In the genomic region with DNA sequence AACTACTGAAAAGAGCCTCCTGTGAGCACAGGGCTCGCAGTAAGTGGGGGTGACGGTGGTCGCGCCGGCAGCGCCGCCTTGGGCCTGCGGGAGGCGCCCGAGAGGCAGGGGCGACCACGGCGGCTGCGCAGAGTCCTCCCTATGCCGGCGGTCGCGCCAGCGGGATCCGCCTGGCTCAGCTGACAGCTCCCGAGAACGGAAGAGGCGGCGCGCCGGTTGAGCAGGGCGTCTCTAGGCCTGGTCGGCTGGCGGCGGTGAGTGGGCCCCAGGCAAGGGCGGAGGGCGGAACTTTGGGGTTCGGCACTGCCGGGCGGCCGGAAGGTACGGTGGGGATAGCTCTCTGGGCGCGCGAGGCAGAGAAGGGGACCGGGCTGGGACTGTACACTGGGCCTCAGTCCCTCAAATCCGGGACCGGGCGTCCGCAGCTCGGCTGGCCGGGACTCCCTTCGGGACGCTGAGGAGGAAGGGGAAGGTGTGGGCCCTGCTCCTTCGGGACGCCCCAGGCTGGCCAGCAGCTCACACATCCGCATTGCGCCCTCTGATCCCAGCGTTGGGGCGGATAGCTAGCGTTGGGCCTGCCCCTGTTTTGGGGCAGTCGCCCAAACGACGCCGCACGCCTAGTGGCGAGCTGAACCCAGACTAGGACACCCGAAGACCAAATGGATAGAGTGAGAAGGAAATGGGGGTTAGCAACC, we compare ENCODE assay signal across 8 cellular contexts. TPM values are rescaled to one million over a fixed set of nuclear protein-coding genes. Genes with fewer than 3 reads are reported as not detected.
DNase-seq lines count a peak whose midpoint lies in the region; ATAC-seq and TF ChIP-seq lines count a peak whose summit lies in the region.

A gene with protein sequence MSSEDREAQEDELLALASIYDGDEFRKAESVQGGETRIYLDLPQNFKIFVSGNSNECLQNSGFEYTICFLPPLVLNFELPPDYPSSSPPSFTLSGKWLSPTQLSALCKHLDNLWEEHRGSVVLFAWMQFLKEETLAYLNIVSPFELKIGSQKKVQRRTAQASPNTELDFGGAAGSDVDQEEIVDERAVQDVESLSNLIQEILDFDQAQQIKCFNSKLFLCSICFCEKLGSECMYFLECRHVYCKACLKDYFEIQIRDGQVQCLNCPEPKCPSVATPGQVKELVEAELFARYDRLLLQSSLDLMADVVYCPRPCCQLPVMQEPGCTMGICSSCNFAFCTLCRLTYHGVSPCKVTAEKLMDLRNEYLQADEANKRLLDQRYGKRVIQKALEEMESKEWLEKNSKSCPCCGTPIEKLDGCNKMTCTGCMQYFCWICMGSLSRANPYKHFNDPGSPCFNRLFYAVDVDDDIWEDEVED (plus strand): TSS at position 192 of the 695 bp plus-strand sequence. CDS start 4,484 bp downstream, outside the sequence.

- peak; percentile 90 for ATAC-seq in HG03196 (IDR thresholded peaks at IDR 0.05; ENCODE audit: unreplicated experiment)

- in situ Hi-C loops in GM18951 (cut with MboI; ENCODE audit: low sequenced_read_pairs, unreplicated experiment), result no loop called here

- TF ChIP-seq POLR2A in GM18951 (IDR thresholded peaks at IDR 0.05; ENCODE audit: extremely low read depth, insufficient read depth, insufficient read length), result peak; percentile 90

- DNase-seq in AML-193 (lab: John Stamatoyannopoulos, UW) (peak; percentile 90 to 94), NCI-H345 treated with DMSO at 0.1 percent for 48 hours (lab: John Stamatoyannopoulos, UW; ENCODE audit: unreplicated experiment) (peak; percentile 82), cerebellum (ENCODE audit: low spot score) (peak; percentile 91), kidney tubule cell (ENCODE audit: low spot score) (peak; percentile 96)
- DNase-seq in activated CD4-positive, CD25-positive, alpha-beta regulatory T cell treated with anti-CD3 and anti-CD28 coated beads, Interleukin-2, amount 50 U/mL, for 72 hours, result peak; percentile 94
- peak; percentile 77 to 92 (median 87) for DNase-seq in stimulated activated CD4-positive, alpha-beta T cell treated with anti-CD3 and anti-CD28 coated beads, Interleukin-1b, Interleukin-23, amount 100 ng/mL, for 24 hours (ENCODE audit: low read depth in 4 of 4, low spot score in 1 of 4)

RNA-seq across cellular contexts. Expression of the gene that starts here (rescaled TPM):
- 48.8 TPM for total RNA-seq in cerebellum

Comparison
In these comparisons a context has a peak if more than half of its experiments do, and no peak if none do; other contexts are left out.
1. Peak in every context shown above with its lines: DNase-seq and ATAC-seq.